Comparison of ENCODE assay signal across 16 cellular contexts in genomic region chr3:175433026-175433668, GRCh38.
A peak's percentile ranks its signal among the peaks of the same experiment; 100 is the strongest.
DNase-seq lines count a peak whose midpoint lies in the region; ATAC-seq and TF ChIP-seq lines count a peak whose summit lies in the region.
"Had no signal": no experiment of that assay in that cellular context is flagged by ENCODE, and none has a peak within 500 bp of the region (broad histone marks: within the 10 kb centered on the region; RNA-seq: fewer than 3 reads in every experiment).

No MANE protein-coding gene starts in this region.

- H3K4me1 ChIP-seq in osteoblast (ENCODE audit: insufficient read depth, low read length) (peaks cover 26% of the 10 kb centered on the region), tibial nerve (peaks cover 0 to 17% (median 0%) of the 10 kb centered on the region in 4 donors)
- H3K4me1 ChIP-seq: lower lobe of right lung, stomach had no signal

- no peak for TF ChIP-seq POLR2A in tibial nerve (IDR thresholded peaks at IDR 0.05)

- no peaks in the 10 kb centered on the region for H3K9me3 ChIP-seq in osteoblast (ENCODE audit: low read depth, low read length)
- peaks cover 0 to 7% (median 0%) of the 10 kb centered on the region in 4 donors for H3K9me3 ChIP-seq in tibial nerve
- H3K9me3 ChIP-seq: lower lobe of right lung, stomach had no signal

- H3K36me3 ChIP-seq in BJ (ENCODE audit: control insufficient read depth, insufficient read depth, low read length) (no peaks in the 10 kb centered on the region), osteoblast (ENCODE audit: insufficient read depth, low read length) (no peaks in the 10 kb centered on the region), tibial nerve (no peaks in the 10 kb centered on the region)
- H3K36me3 ChIP-seq: lower lobe of right lung, stomach had no signal

- no peak overlapping the region for H3K4me3 Mint-ChIP-seq in stimulated activated naive B cell treated with anti-CD40 and anti-IgM and Interleukin-4, amounts not matched to agents 10 μg/mL and 1 μg/mL and 100 μg/mL, for 72 hours
- no peak overlapping the region for H3K4me3 Mint-ChIP-seq in endothelial cell (ENCODE audit: unreplicated experiment)
- H3K4me3 Mint-ChIP-seq: activated CD4-positive, alpha-beta memory T cell treated with anti-CD3 and anti-CD28 coated beads for 36 hours; CD8-positive, alpha-beta T cell; neural crest cell had no signal

- WGBS in tibial nerve, 2 donors: 68 to 69% methylated on average over 5 of the region's 5 CpGs

- CTCF ChIA-PET in BJ (lab: Yijun Ruan, JAX): interaction anchor here (0.6 to 1.8 kb wide), 2 partner anchors 15 to 163 kb away, joined by 3 to 5 read pairs; no protein-coding TSS in a partner anchor

- H3K27ac ChIP-seq in osteoblast (ENCODE audit: low read depth, low read length): peak overlapping the region; percentile 93
- no peak overlapping the region for H3K27ac ChIP-seq in tibial nerve
- H3K27ac ChIP-seq: lower lobe of right lung, stomach had no signal

- H4K20me1 ChIP-seq in osteoblast (ENCODE audit: insufficient read depth, low read length): no peaks in the 10 kb centered on the region

- no peaks in the 10 kb centered on the region for H3K79me2 ChIP-seq in osteoblast (ENCODE audit: insufficient read depth, low read length)

- no peaks in the 10 kb centered on the region for H3K27me3 Mint-ChIP-seq in stimulated activated naive B cell treated with anti-CD40 and anti-IgM and Interleukin-4, amounts not matched to agents 10 μg/mL and 1 μg/mL and 100 μg/mL, for 72 hours
- no peaks in the 10 kb centered on the region for H3K27me3 Mint-ChIP-seq in endothelial cell (ENCODE audit: unreplicated experiment)
- H3K27me3 Mint-ChIP-seq: activated CD4-positive, alpha-beta memory T cell treated with anti-CD3 and anti-CD28 coated beads for 36 hours had no signal

- no peaks in the 10 kb centered on the region for H3K9me3 Mint-ChIP-seq in stimulated activated naive B cell treated with anti-CD40 and anti-IgM and Interleukin-4, amounts not matched to agents 10 μg/mL and 1 μg/mL and 100 μg/mL, for 72 hours
- H3K9me3 Mint-ChIP-seq in endothelial cell (ENCODE audit: unreplicated experiment): no peaks in the 10 kb centered on the region
- H3K9me3 Mint-ChIP-seq: CD8-positive, alpha-beta T cell; neural crest cell had no signal

- no peak for TF ChIP-seq EP300 in tibial nerve (IDR thresholded peaks at IDR 0.05)

- peak overlapping the region; percentile 62 for H3K4me2 ChIP-seq in osteoblast (ENCODE audit: insufficient read depth, low read length)

- H3K27me3 ChIP-seq in BJ (ENCODE audit: control insufficient read depth, insufficient read depth, low read length) (no peaks in the 10 kb centered on the region), osteoblast (ENCODE audit: insufficient read depth, low read length) (no peaks in the 10 kb centered on the region), tibial nerve (no peaks in the 10 kb centered on the region)
- H3K27me3 ChIP-seq: stomach had no signal

- H3K36me3 Mint-ChIP-seq in stimulated activated naive B cell treated with anti-CD40 and anti-IgM and Interleukin-4, amounts not matched to agents 10 μg/mL and 1 μg/mL and 100 μg/mL, for 72 hours: no peaks in the 10 kb centered on the region
- H3K36me3 Mint-ChIP-seq in endothelial cell (ENCODE audit: low read depth, unreplicated experiment): no peaks in the 10 kb centered on the region
- H3K36me3 Mint-ChIP-seq: activated CD4-positive, alpha-beta memory T cell treated with anti-CD3 and anti-CD28 coated beads for 36 hours; CD8-positive, alpha-beta T cell had no signal

- DNase-seq in BJ (ENCODE audit: low read depth) (peak; percentile 75), NCI-H460 (ENCODE audit: extremely low read depth, low read depth) (peak; percentile 28), epithelial cell of esophagus (ENCODE audit: low read depth) (peak; percentile 44), osteoblast (ENCODE audit: insufficient read length, low spot score, missing footprints) (no peak), posterior cingulate gyrus (no peak), tibial nerve (ENCODE audit: low spot score in 2 of 2) (no peak), endothelial cell (ENCODE audit: low spot score) (no peak)
- no peak for DNase-seq in stimulated activated naive B cell treated with anti-CD40 and anti-IgM and Interleukin-4, amounts not matched to agents 10 μg/mL and 1 μg/mL and 100 μg/mL, for 72 hours
- DNase-seq: activated CD4-positive, alpha-beta memory T cell treated with anti-CD3 and anti-CD28 coated beads for 36 hours; CD8-positive, alpha-beta T cell; dermis blood vessel endothelial cell; KBM-7; lower lobe of right lung; NCI-H1436; stomach had no signal

- no peaks in the 10 kb centered on the region for H3K4me1 Mint-ChIP-seq in stimulated activated naive B cell treated with anti-CD40 and anti-IgM and Interleukin-4, amounts not matched to agents 10 μg/mL and 1 μg/mL and 100 μg/mL, for 72 hours
- H3K4me1 Mint-ChIP-seq in endothelial cell (ENCODE audit: unreplicated experiment): no peaks in the 10 kb centered on the region

- intact Hi-C loops in posterior cingulate gyrus (cut with DNase I): no loop called here

- no peak for ATAC-seq in stimulated activated naive B cell treated with anti-CD40 and anti-IgM and Interleukin-4, amounts not matched to agents 10 μg/mL and 1 μg/mL and 100 μg/mL, for 72 hours (replicated peaks)
- ATAC-seq: CD8-positive, alpha-beta T cell; lower lobe of right lung had no signal

- peak overlapping the region; percentile 23 for H3K4me3 ChIP-seq in BJ (ENCODE audit: low read depth, low read length)
- H3K4me3 ChIP-seq in epithelial cell of esophagus (ENCODE audit: low read length): no peak overlapping the region
- peak overlapping the region; percentile 31 for H3K4me3 ChIP-seq in osteoblast (ENCODE audit: insufficient read depth, low read length)
- no peak overlapping the region for H3K4me3 ChIP-seq in tibial nerve
- H3K4me3 ChIP-seq: lower lobe of right lung, stomach had no signal

- no peak for TF ChIP-seq CTCF in BJ (IDR thresholded peaks at IDR 0.05; ENCODE audit: insufficient read depth, low read depth, low read length)
- TF ChIP-seq CTCF in epithelial cell of esophagus (IDR thresholded peaks at IDR 0.05; ENCODE audit: insufficient read depth, low read depth, low read length, missing control alignments): no peak
- TF ChIP-seq CTCF in osteoblast (IDR thresholded peaks at IDR 0.05; ENCODE audit: extremely low read depth, low read depth, low read length): no peak
- TF ChIP-seq CTCF in tibial nerve (IDR thresholded peaks at IDR 0.05): no peak
- TF ChIP-seq CTCF in endothelial cell (IDR thresholded peaks at IDR 0.05; ENCODE audit: unreplicated experiment): no peak

- no peak overlapping the region for H3K27ac Mint-ChIP-seq in stimulated activated naive B cell treated with anti-CD40 and anti-IgM and Interleukin-4, amounts not matched to agents 10 μg/mL and 1 μg/mL and 100 μg/mL, for 72 hours
- H3K27ac Mint-ChIP-seq in endothelial cell (ENCODE audit: unreplicated experiment): no peak overlapping the region
- H3K27ac Mint-ChIP-seq: activated CD4-positive, alpha-beta memory T cell treated with anti-CD3 and anti-CD28 coated beads for 36 hours; CD8-positive, alpha-beta T cell had no signal

- POLR2A ChIA-PET in BJ (lab: Charles Lee): interaction anchor here (0.6 to 0.7 kb wide), 3 partner anchors 20 to 237 kb away, joined by 3 to 5 read pairs (median 3); no protein-coding TSS in a partner anchor

- H2AFZ ChIP-seq in osteoblast (ENCODE audit: low read length): peak overlapping the region; percentile 69

Comparison
In these comparisons a context has a peak if more than half of its experiments do, and no peak if none do; other contexts are left out.
1. DNase-seq: peak in BJ (single experiment), NCI-H460 (single experiment) and epithelial cell of esophagus (single experiment); none in osteoblast (single experiment), posterior cingulate gyrus (0 of 10), stimulated activated naive B cell treated with anti-CD40 and anti-IgM and Interleukin-4, amounts not matched to agents 10 μg/mL and 1 μg/mL and 100 μg/mL, for 72 hours (single experiment), tibial nerve (0 of 2) and endothelial cell (single experiment).
2. H3K4me3 ChIP-seq: peak in BJ (single experiment) and osteoblast (single experiment); none in epithelial cell of esophagus (single experiment) and tibial nerve (0 of 4).